In the genomic region with DNA sequence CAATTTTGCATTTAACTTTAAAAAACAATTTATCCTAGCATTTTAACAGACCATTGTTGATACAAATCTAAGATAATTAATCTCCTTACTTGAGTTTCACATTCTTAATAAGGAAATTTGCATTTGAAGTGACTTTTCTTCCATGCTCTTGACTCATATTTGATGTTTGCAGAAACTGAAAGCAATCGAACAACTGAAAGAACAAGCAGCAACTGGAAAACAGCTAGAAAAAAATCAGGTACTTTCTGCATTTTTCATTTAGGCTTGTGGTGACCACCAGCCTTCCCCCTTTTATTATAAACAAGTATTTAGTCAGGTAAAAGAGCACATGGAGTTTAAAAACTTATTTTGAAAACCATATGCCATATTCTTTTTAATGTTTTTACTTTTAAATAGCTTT, we compare ENCODE assay signal across 13 cellular contexts. TPM values are rescaled to one million over a fixed set of nuclear protein-coding genes. Genes with fewer than 3 reads are reported as not detected.
DNase-seq lines count a peak whose midpoint lies in the region; ATAC-seq and TF ChIP-seq lines count a peak whose summit lies in the region.
"Had no signal": no experiment of that assay in that cellular context is flagged by ENCODE, and none has a peak within 500 bp of the region (broad histone marks: within the 10 kb centered on the region; RNA-seq: fewer than 3 reads in every experiment).

No MANE protein-coding gene starts in this region.

- ATAC-seq in GM18517 (IDR thresholded peaks at IDR 0.05; ENCODE audit: unreplicated experiment), result peak; percentile 60
- peak; percentile 45 for ATAC-seq in GM19452 (IDR thresholded peaks at IDR 0.05; ENCODE audit: unreplicated experiment)
- ATAC-seq in HG02981 (IDR thresholded peaks at IDR 0.05; ENCODE audit: unreplicated experiment), result peak; percentile 62

- no peak for TF ChIP-seq POLR2A in lower leg skin (IDR thresholded peaks at IDR 0.05)

- H3K36me3 Mint-ChIP-seq in T-helper 2 cell treated with Interferon-gamma antibody and Interleukin-4, amounts not matched to agents 5 μg/mL and 100 μg/mL, for 36 hours (ENCODE audit: low read depth), result peaks cover 47% of the 10 kb centered on the region

- H3K4me1 Mint-ChIP-seq in T-helper 2 cell treated with Interferon-gamma antibody and Interleukin-4, amounts not matched to agents 5 μg/mL and 100 μg/mL, for 36 hours (ENCODE audit: low read depth), result peaks cover 22% of the 10 kb centered on the region

- H3K9me3 Mint-ChIP-seq in T-helper 2 cell treated with Interferon-gamma antibody and Interleukin-4, amounts not matched to agents 5 μg/mL and 100 μg/mL, for 36 hours, result no peaks in the 10 kb centered on the region

- no peak for DNase-seq in T-helper 2 cell treated with Interferon-gamma antibody and Interleukin-4, amounts not matched to agents 5 μg/mL and 100 μg/mL, for 36 hours (ENCODE audit: low spot score)
- DNase-seq in lower leg skin (ENCODE audit: low spot score in 2 of 2), result no peak
- no peak for DNase-seq in Kasumi-1 (lab: John Stamatoyannopoulos, UW)
- no peak for DNase-seq in NCI-H524 (lab: John Stamatoyannopoulos, UW)
- DNase-seq in pons (ENCODE audit: low spot score), result no peak
- DNase-seq: COR-L47; effector memory CD4-positive, alpha-beta T cell; NCI-H226 had no signal

- peak overlapping the region; percentile 60 for H3K27ac Mint-ChIP-seq in T-helper 2 cell treated with Interferon-gamma antibody and Interleukin-4, amounts not matched to agents 5 μg/mL and 100 μg/mL, for 36 hours

- WGBS in lower leg skin, 2 donors, result 67 to 76% methylated on average over 1 of the region's 1 CpG

- intact Hi-C loops in lower leg skin (cut with DNase I; ENCODE audit: low total_unique reads), result no loop called here

- TF ChIP-seq CTCF in lower leg skin (IDR thresholded peaks at IDR 0.05), result no peak

- no peaks in the 10 kb centered on the region for H3K27me3 Mint-ChIP-seq in T-helper 2 cell treated with Interferon-gamma antibody and Interleukin-4, amounts not matched to agents 5 μg/mL and 100 μg/mL, for 36 hours (ENCODE audit: low read depth)

- no peak overlapping the region for H3K4me3 ChIP-seq in lower leg skin (ENCODE audit: low read depth, poor library complexity, severe bottlenecking)
- H3K4me3 ChIP-seq: hepatocyte, tibial nerve had no signal

- H3K4me3 Mint-ChIP-seq in T-helper 2 cell treated with Interferon-gamma antibody and Interleukin-4, amounts not matched to agents 5 μg/mL and 100 μg/mL, for 36 hours, result peak overlapping the region; percentile 46

RNA-seq across cellular contexts. Expression of a gene that starts 20.1 kb away (rescaled TPM):
- total RNA-seq in lower leg skin, result 10 to 100 TPM; 39.2 to 76.8 (median 64.8) TPM

RNA-seq across cellular contexts. Expression of a gene that starts 36.4 kb away (rescaled TPM):
- total RNA-seq in lower leg skin, result 100 to 1,000 TPM; 132 to 223 (median 187) TPM

RNA-seq across cellular contexts. Expression of a gene that starts 36.7 kb away (rescaled TPM):
- 100 to 1,000 TPM; 155 to 282 (median 197) TPM for total RNA-seq in lower leg skin
